Comparison of ENCODE assay signal across 8 cellular contexts in genomic region chr3:186806173-186807055, GRCh38. TPM values are rescaled to one million over a fixed set of nuclear protein-coding genes. Genes with fewer than 3 reads are reported as not detected.
DNase-seq lines count a peak whose midpoint lies in the region; ATAC-seq, FAIRE-seq and TF ChIP-seq lines count a peak whose summit lies in the region.

Gene RFC4 (minus strand): TSS chr3:186806482. CDS start chr3:186804713, 1,769 bp downstream.

- H3K9me3 ChIP-seq in astrocyte (ENCODE audit: insufficient read depth, low read depth, low read length) (no peaks in the 10 kb centered on the region), hepatocyte (ENCODE audit: low read depth) (no peaks in the 10 kb centered on the region)

- H3K27me3 Mint-ChIP-seq in astrocyte (ENCODE audit: low read depth, unreplicated experiment), result no peaks in the 10 kb centered on the region

- 1% methylated on average over 65 of the region's 65 CpGs for WGBS in hepatocyte (ENCODE audit: low lambda C conversion rate, missing lambda C conversion rate)

- no peaks in the 10 kb centered on the region for H3K36me3 ChIP-seq in astrocyte (ENCODE audit: insufficient read depth, low read length)
- no peaks in the 10 kb centered on the region for H3K36me3 ChIP-seq in hepatocyte (replicated peaks; ENCODE audit: insufficient read depth, low read depth)

- peak within 1 kb of the TSS; percentile 83 for H3K27ac Mint-ChIP-seq in astrocyte (ENCODE audit: unreplicated experiment)

- H3K4me1 ChIP-seq in astrocyte (ENCODE audit: insufficient read depth, low read length), result peaks cover 15% of the 10 kb centered on the region
- H3K4me1 ChIP-seq in hepatocyte (ENCODE audit: insufficient read depth), result peaks cover 11% of the 10 kb centered on the region

- no peaks in the 10 kb centered on the region for H3K27me3 ChIP-seq in astrocyte (ENCODE audit: insufficient read depth, low read length)
- H3K27me3 ChIP-seq in hepatocyte, result no peaks in the 10 kb centered on the region

- peak; percentile 75 for DNase-seq in GM18507 (ENCODE audit: extremely low spot score, insufficient read length, low read depth)
- peak; percentile 23 for DNase-seq in NCI-H187 treated with DMSO at 0.1 percent for 48 hours (lab: John Stamatoyannopoulos, UW)
- DNase-seq in T-helper 22 cell (ENCODE audit: low read depth), result peak; percentile 76
- DNase-seq in astrocyte (ENCODE audit: low read depth), result peak; percentile 54
- DNase-seq in hepatocyte (ENCODE audit: low spot score), result peak; percentile 87
- peak; percentile 95 for DNase-seq in retina
- no peak for DNase-seq in cortex of kidney (lab: John Stamatoyannopoulos, UW)

- H3K9me3 Mint-ChIP-seq in astrocyte (ENCODE audit: unreplicated experiment), result no peaks in the 10 kb centered on the region

- H3K9ac ChIP-seq in astrocyte (ENCODE audit: low read length), result peak within 1 kb of the TSS; percentile 94

- H3K4me2 ChIP-seq in astrocyte (ENCODE audit: low read length), result peak within 1 kb of the TSS; percentile 93
- H3K4me2 ChIP-seq in hepatocyte, result peak within 1 kb of the TSS; percentile 89

- TF ChIP-seq CTCF in astrocyte (IDR thresholded peaks at IDR 0.05; ENCODE audit: insufficient read depth, low read depth, low read length) (no peak), hepatocyte (IDR thresholded peaks at IDR 0.05; ENCODE audit: poor library complexity) (no peak)

- no peaks in the 10 kb centered on the region for H4K20me1 ChIP-seq in astrocyte (ENCODE audit: insufficient read depth, low read length)
- no peaks in the 10 kb centered on the region for H4K20me1 ChIP-seq in hepatocyte (ENCODE audit: insufficient read depth, poor library complexity, severe bottlenecking)

- H3K79me2 ChIP-seq in astrocyte (ENCODE audit: insufficient read depth, low read length), result peaks cover 22% of the 10 kb centered on the region
- H3K79me2 ChIP-seq in hepatocyte, result peaks cover 14% of the 10 kb centered on the region

- H3K27ac ChIP-seq in astrocyte (ENCODE audit: low read depth, low read length), result peak within 1 kb of the TSS; percentile 80
- H3K27ac ChIP-seq in hepatocyte, result peak within 1 kb of the TSS; percentile 92

- peak; percentile 76 for FAIRE-seq in GM18507 (lab: Jason Lieb, UNC)
- FAIRE-seq in astrocyte (lab: Jason Lieb, UNC), result peak; percentile 50

- H3K9me2 ChIP-seq in hepatocyte (replicated peaks; ENCODE audit: insufficient read depth), result no peaks in the 10 kb centered on the region

- H2AFZ ChIP-seq in astrocyte (ENCODE audit: low read depth, low read length) (peak within 1 kb of the TSS; percentile 100), hepatocyte (peak within 1 kb of the TSS; percentile 82)

- ATAC-seq in HG02885 (IDR thresholded peaks at IDR 0.05; ENCODE audit: poor library complexity, unreplicated experiment), result peak; percentile 94

- H3K4me3 ChIP-seq in astrocyte (ENCODE audit: insufficient read depth, low read depth, low read length), result peak within 1 kb of the TSS; percentile 99
- peak within 1 kb of the TSS; percentile 56 for H3K4me3 ChIP-seq in hepatocyte

- H3K4me1 Mint-ChIP-seq in astrocyte (ENCODE audit: low read depth, unreplicated experiment), result no peaks in the 10 kb centered on the region

- no peaks in the 10 kb centered on the region for H3K36me3 Mint-ChIP-seq in astrocyte (ENCODE audit: low read depth, unreplicated experiment)

- H3K4me3 Mint-ChIP-seq in astrocyte (ENCODE audit: unreplicated experiment), result peak within 1 kb of the TSS; percentile 92

RNA-seq across cellular contexts. Expression of gene RFC4, which starts in this region (rescaled TPM):
- 9.2 and 13.1 TPM in 2 replicates for total RNA-seq in astrocyte
- total RNA-seq in hepatocyte, result 24.8 and 28.6 TPM in 2 replicates
- 14.9 and 22.3 TPM in 2 replicates for polyA plus RNA-seq in hepatocyte
